In genomic region chr1:25768999-25769398, GRCh38 we compare ENCODE assay signal across 13 cellular contexts.
"Had no signal": no experiment of that assay in that cellular context is flagged by ENCODE, and none has a peak within 500 bp of the region (broad histone marks: within the 10 kb centered on the region; RNA-seq: fewer than 3 reads in every experiment).

No MANE protein-coding gene starts in this region.

- H3K27ac Mint-ChIP-seq: natural killer cell treated with Interleukin-12 subunit alpha and Interleukin-12 subunit beta and Interleukin-15 and Interleukin-18, amount 100 ng/mL, for 72 hours; stimulated activated naive CD8-positive, alpha-beta T cell treated with anti-CD3 and anti-CD28 coated beads, Interleukin-15, Interleukin-2, amounts not matched to agents 100 ng/mL and 50 ng/mL, for 24 hours had no signal

- H3K27ac ChIP-seq: colonic mucosa, thoracic aorta had no signal

- H3K4me3 ChIP-seq: colonic mucosa, heart right ventricle, mucosa of descending colon, thoracic aorta had no signal

- H3K27me3 ChIP-seq: colonic mucosa, heart right ventricle had no signal

- FAIRE-seq: astrocyte, frontal cortex, islet of Langerhans, TTC549 had no signal

- DNase-seq: activated gamma-delta T cell; colonic mucosa; effector CD4-positive, alpha-beta T cell; heart right ventricle; mucosa of descending colon; stimulated activated CD4-positive, alpha-beta T cell treated with anti-CD3 and anti-CD28 coated beads, Interleukin-12 subunit alpha, Interleukin-12 subunit beta, amount 100 ng/mL, for 4 hours had no signal

- H3K4me3 Mint-ChIP-seq: natural killer cell treated with Interleukin-12 subunit alpha and Interleukin-12 subunit beta and Interleukin-15 and Interleukin-18, amount 100 ng/mL, for 72 hours; stimulated activated naive CD8-positive, alpha-beta T cell treated with anti-CD3 and anti-CD28 coated beads, Interleukin-15, Interleukin-2, amounts not matched to agents 100 ng/mL and 50 ng/mL, for 24 hours had no signal

- H3K9me3 ChIP-seq: colonic mucosa, heart right ventricle, mucosa of descending colon, thoracic aorta had no signal

- H3K36me3 Mint-ChIP-seq: natural killer cell treated with Interleukin-12 subunit alpha and Interleukin-12 subunit beta and Interleukin-15 and Interleukin-18, amount 100 ng/mL, for 72 hours had no signal

- ATAC-seq: mucosa of descending colon had no signal

- H3K9me3 Mint-ChIP-seq: natural killer cell treated with Interleukin-12 subunit alpha and Interleukin-12 subunit beta and Interleukin-15 and Interleukin-18, amount 100 ng/mL, for 72 hours; stimulated activated naive CD8-positive, alpha-beta T cell treated with anti-CD3 and anti-CD28 coated beads, Interleukin-15, Interleukin-2, amounts not matched to agents 100 ng/mL and 50 ng/mL, for 24 hours had no signal

- H3K36me3 ChIP-seq: colonic mucosa had no signal
